ENCODE assay signal across 15 cellular contexts in the genomic region with DNA sequence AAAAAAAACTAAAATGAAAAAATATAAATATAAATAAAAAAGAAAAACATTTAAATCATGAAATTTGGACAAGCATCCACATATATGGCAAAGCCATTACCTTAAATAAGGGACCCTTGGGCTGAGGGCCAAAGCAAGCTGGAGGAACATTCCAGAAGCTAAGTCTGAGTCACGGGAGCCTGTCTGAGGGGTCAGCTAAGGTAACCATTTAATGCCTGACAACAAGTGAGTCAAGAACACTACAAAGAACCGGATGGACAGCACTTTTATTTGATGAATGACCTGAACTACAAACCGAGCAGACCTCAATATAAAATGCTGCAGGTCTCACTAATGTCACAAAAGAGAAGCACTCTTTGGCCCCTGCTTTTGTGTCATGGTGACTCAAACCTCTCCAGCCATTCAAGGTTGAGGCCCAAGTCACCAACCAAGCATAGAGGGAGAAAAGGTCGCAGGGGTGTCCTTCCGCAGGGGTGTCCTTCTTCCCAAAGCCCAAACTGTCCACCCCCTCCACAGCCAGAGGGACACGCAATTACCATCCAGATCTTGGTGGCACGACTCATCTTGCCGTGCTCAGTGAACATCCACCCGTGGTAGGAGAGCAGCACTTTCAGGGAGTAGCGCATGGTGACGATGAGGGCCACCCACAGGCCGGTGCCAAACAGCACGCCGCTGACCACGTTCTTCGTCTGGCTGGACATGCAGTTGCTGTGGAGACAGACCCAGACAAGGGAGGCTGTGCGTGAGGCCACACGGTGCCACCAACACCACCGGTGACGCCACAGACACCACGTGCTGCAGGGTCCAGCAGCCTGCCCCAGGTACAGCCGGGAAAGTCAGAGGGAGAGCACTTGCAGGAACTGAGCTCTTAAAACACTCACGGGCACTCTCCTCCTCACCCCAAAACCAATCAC. TPM values are rescaled to one million over a fixed set of nuclear protein-coding genes. Genes with fewer than 3 reads are reported as not detected.
DNase-seq lines count a peak whose midpoint lies in the region; TF ChIP-seq lines count a peak whose summit lies in the region.
"Had no signal": no experiment of that assay in that cellular context is flagged by ENCODE, and none has a peak within 500 bp of the region (broad histone marks: within the 10 kb centered on the region; RNA-seq: fewer than 3 reads in every experiment).

No MANE protein-coding gene starts in this region.

- H3K36me3 Mint-ChIP-seq in HFFc6 (ENCODE audit: low read depth) = peaks cover 9% of the 10 kb centered on the region
- H3K36me3 Mint-ChIP-seq: activated naive CD4-positive, alpha-beta T cell treated with anti-CD3 and anti-CD28 coated beads, Interleukin-2, amount 50 U/mL, for 72 hours had no signal

- no peaks in the 10 kb centered on the region for H3K27me3 ChIP-seq in brain microvascular endothelial cell (replicated peaks)
- H3K27me3 ChIP-seq: tibial artery had no signal

- H3K36me3 ChIP-seq in brain microvascular endothelial cell (replicated peaks) = no peaks in the 10 kb centered on the region

- no peak overlapping the region for H3K4me3 ChIP-seq in brain microvascular endothelial cell (ENCODE audit: low read depth, low read length)
- H3K4me3 ChIP-seq: lung, tibial artery had no signal

- peaks cover 14% of the 10 kb centered on the region for H3K4me1 Mint-ChIP-seq in HFFc6 (ENCODE audit: low read depth)

- H3K27ac ChIP-seq in brain microvascular endothelial cell = no peak overlapping the region

- TF ChIP-seq CTCF in HFFc6 (IDR thresholded peaks at IDR 0.05) (no peak), brain microvascular endothelial cell (IDR thresholded peaks at IDR 0.05; ENCODE audit: low read depth, low read length, missing control alignments) (no peak)

- H3K27ac Mint-ChIP-seq in HFFc6 = peak overlapping the region; percentile 77
- H3K27ac Mint-ChIP-seq: activated naive CD4-positive, alpha-beta T cell treated with anti-CD3 and anti-CD28 coated beads, Interleukin-2, amount 50 U/mL, for 72 hours had no signal

- DNase-seq in A172 (ENCODE audit: low spot score) (peak; percentile 43), HFFc6 (peak; percentile 55), brain microvascular endothelial cell (peak; percentile 66), kidney glomerular epithelial cell (lab: John Stamatoyannopoulos, UW) (peak; percentile 53), NCI-H1092 treated with DMSO at 0.1 percent for 48 hours (lab: John Stamatoyannopoulos, UW) (no peak), HEK293T (ENCODE audit: extremely low spot score) (no peak), hippocampal formation (lab: John Stamatoyannopoulos, UW) (no peak)
- DNase-seq in activated naive CD4-positive, alpha-beta T cell (lab: John Stamatoyannopoulos, UW) = no peak
- DNase-seq: DMS153, GOT3, NCI-H1105, NCI-H526, tibial artery had no signal

- no peaks in the 10 kb centered on the region for H3K9me3 Mint-ChIP-seq in HFFc6
- H3K9me3 Mint-ChIP-seq: activated naive CD4-positive, alpha-beta T cell treated with anti-CD3 and anti-CD28 coated beads, Interleukin-2, amount 50 U/mL, for 72 hours had no signal

- POLR2A ChIA-PET in HEK293T (lab: Yijun Ruan, JAX) = no interaction called here

- CTCF ChIA-PET in HEK293T (lab: Yijun Ruan, JAX) = interaction anchor here (0.6 kb wide), 1 partner anchor 51 kb away, joined by 3 read pairs; no protein-coding TSS in a partner anchor

- in situ Hi-C loops in brain microvascular endothelial cell (cut with HindIII; ENCODE audit: low pct_ligation_motif_present, low sequenced_read_pairs) = no loop called here

- H3K4me3 Mint-ChIP-seq in HFFc6 = peak overlapping the region; percentile 42; the same call in 1 of the 2 replicates

- 0 out of 2 replicates have a peak, but pooled peaks cover 2% of the 10 kb centered on the region for H3K27me3 Mint-ChIP-seq in HFFc6 (ENCODE audit: insufficient read depth)

TF ChIP-seq in HEK293T, 16 proteins besides CTCF, POLR2A, EP300 and RAD21:
- no peak for TF ChIP-seq LEF1 (IDR thresholded peaks at IDR 0.05; ENCODE audit: borderline replicate concordance)
- no peak for TF ChIP-seq NFRKB (IDR thresholded peaks at IDR 0.05)
- TF ChIP-seq FOXM1 (IDR thresholded peaks at IDR 0.05; ENCODE audit: borderline replicate concordance) = no peak
- TF ChIP-seq ARNT (IDR thresholded peaks at IDR 0.05) = no peak
- TF ChIP-seq L3MBTL2 (conservative IDR thresholded peaks at IDR 0.05) = no peak
- TF ChIP-seq FOXK2 (IDR thresholded peaks at IDR 0.05) = no peak
- no peak for TF ChIP-seq CTBP1 (IDR thresholded peaks at IDR 0.05; ENCODE audit: borderline replicate concordance)
- no peak for TF ChIP-seq FOXA1 (IDR thresholded peaks at IDR 0.05)
- TF ChIP-seq SUZ12 (IDR thresholded peaks at IDR 0.05) = no peak
- no peak for TF ChIP-seq BHLHE40 (IDR thresholded peaks at IDR 0.05; ENCODE audit: borderline replicate concordance)
- TF ChIP-seq TARDBP (IDR thresholded peaks at IDR 0.05) = no peak

RNA-seq across cellular contexts. Expression of a gene that starts 34.5 kb away (rescaled TPM):
- total RNA-seq in A172 (2014; rRNA removed; shearing (Covaris generic)) = 8.0 and 13.1 TPM in 2 replicates
- 10 to 100 TPM; 35.5 to 63.7 (median 55.8) TPM for total RNA-seq in HFFc6 (2021; fragmentation: NEBNext Ultra II Directional; extraction: Animal tissue kit (Norgen Biotek cat#: 25700))

RNA-seq across cellular contexts. Expression of a gene that starts 55.9 kb away (rescaled TPM):
- not detected in 2 replicates for total RNA-seq in A172 (2014; rRNA removed; shearing (Covaris generic))
- total RNA-seq in HFFc6 (2021; fragmentation: NEBNext Ultra II Directional; extraction: Animal tissue kit (Norgen Biotek cat#: 25700)) = 1 to 10 TPM; 3.9 to 6.1 (median 5.0) TPM

Comparison
In these comparisons a context has a peak if more than half of its experiments do, and no peak if none do; other contexts are left out.
1. DNase-seq: peak in A172 (single experiment), HFFc6 (single experiment), brain microvascular endothelial cell (single experiment) and kidney glomerular epithelial cell (single experiment); none in activated naive CD4-positive, alpha-beta T cell (0 of 4), NCI-H1092 treated with DMSO at 0.1 percent for 48 hours (single experiment), HEK293T (single experiment) and hippocampal formation (0 of 2).